8 cellular contexts compared by ENCODE assay signal in genomic region chr1:187051618-187052232, GRCh38.
A peak's percentile ranks its signal among the peaks of the same experiment; 100 is the strongest.
DNase-seq lines count a peak whose midpoint lies in the region; ATAC-seq and TF ChIP-seq lines count a peak whose summit lies in the region.

No MANE protein-coding gene starts in this region.

- no peak overlapping the region for H3K4me3 ChIP-seq in GM12864 (ENCODE audit: low read depth, low read length)
- H3K4me3 ChIP-seq in HCT116 (replicated peaks in 1 of 2; ENCODE audit: low read depth in 1 of 2, low read length in 2 of 2) = no peak overlapping the region
- H3K4me3 ChIP-seq in fibroblast of pulmonary artery (replicated peaks; ENCODE audit: low read depth, low read length) = no peak overlapping the region
- H3K4me3 ChIP-seq in smooth muscle cell = no peak overlapping the region

- H3K79me2 ChIP-seq in HCT116 (ENCODE audit: insufficient read depth, low read length) (no peaks in the 10 kb centered on the region), smooth muscle cell (ENCODE audit: low read depth) (no peaks in the 10 kb centered on the region)

- no peaks in the 10 kb centered on the region for H3K9me2 ChIP-seq in HCT116 (ENCODE audit: insufficient read depth)

- TF ChIP-seq RAD21 in HCT116 (IDR thresholded peaks at IDR 0.05; ENCODE audit: low read depth) = peak; percentile 70

- DNase-seq in AG09319 (ENCODE audit: extremely low read depth, low read depth) = peak; percentile 14
- peak; percentile 24 for DNase-seq in GM12864 (ENCODE audit: low read depth)
- peak; percentile 59 for DNase-seq in HCT116 (ENCODE audit: low read depth, low spot score)
- DNase-seq in SHP77 (lab: John Stamatoyannopoulos, UW) = peak; percentile 8 to 61
- DNase-seq in fibroblast of pulmonary artery (ENCODE audit: low read depth) = peak; percentile 61
- DNase-seq in smooth muscle cell (lab: John Stamatoyannopoulos, UW; ENCODE audit: unreplicated experiment) = no peak
- DNase-seq in ecto neural progenitor cell (ENCODE audit: low spot score) = no peak

- POLR2A ChIA-PET in HCT116 (lab: Charles Lee) = no interaction called here

- 6% methylated on average over 4 of the region's 4 CpGs for WGBS in smooth muscle cell (ENCODE audit: low lambda C conversion rate)

- intact Hi-C loops in HCT116 (cut with micrococcal nuclease) = loop anchor here (10.0 kb wide), 2 partner anchors 353 to 1883 kb away; no protein-coding TSS in a partner anchor

- peak; percentile 74 for ATAC-seq in HCT116

- H4K20me1 ChIP-seq in HCT116 (ENCODE audit: insufficient read depth) (no peaks in the 10 kb centered on the region), smooth muscle cell (ENCODE audit: low read depth) (no peaks in the 10 kb centered on the region)

- no peaks in the 10 kb centered on the region for H3K9me3 ChIP-seq in HCT116 (ENCODE audit: control insufficient read depth in 1 of 2, insufficient read depth in 1 of 2, low read depth in 1 of 2, low read length in 2 of 2)
- H3K9me3 ChIP-seq in smooth muscle cell (replicated peaks; ENCODE audit: low read depth) = no peaks in the 10 kb centered on the region

- TF ChIP-seq POLR2A in HCT116 (IDR thresholded peaks at IDR 0.05; ENCODE audit: borderline replicate concordance, extremely low read depth, insufficient read depth, insufficient read length) = no peak

- no peaks in the 10 kb centered on the region for H3K4me1 ChIP-seq in HCT116 (ENCODE audit: control insufficient read depth in 1 of 2, insufficient read depth in 2 of 2, low read length in 2 of 2)
- H3K4me1 ChIP-seq in smooth muscle cell (ENCODE audit: low read depth) = peaks cover 9% of the 10 kb centered on the region

- no TSS peak for BruUV-seq in HCT116 (replicated peaks; lab: Mats Ljungman, UMichigan)

- H3F3A ChIP-seq in smooth muscle cell (ENCODE audit: low read depth) = no peaks in the 10 kb centered on the region

- no peak overlapping the region for H3K4me2 ChIP-seq in HCT116 (ENCODE audit: low read length)
- no peak overlapping the region for H3K4me2 ChIP-seq in smooth muscle cell

- RAD21 ChIA-PET in HCT116 (lab: Charles Lee; ENCODE audit: low non-redundant PET in 1 of 2, low total read pairs in 2 of 2, uncharacterized antibody in 2 of 2, unreplicated experiment in 2 of 2) = interaction anchor here in 1 of 2 experiments (0.7 kb wide), 1 partner anchor 82 kb away, joined by 4 read pairs; no protein-coding TSS in a partner anchor

- H2AFZ ChIP-seq in HCT116 (ENCODE audit: low read depth, low read length, poor library complexity, severe bottlenecking) (peak overlapping the region; percentile 55), smooth muscle cell (ENCODE audit: low read depth) (no peak overlapping the region)

- H3K9ac ChIP-seq in HCT116 (ENCODE audit: low read length) = no peak overlapping the region
- no peak overlapping the region for H3K9ac ChIP-seq in smooth muscle cell (ENCODE audit: low read depth)

- H3K27ac ChIP-seq in HCT116 (ENCODE audit: low read depth, low read length) (no peak overlapping the region), smooth muscle cell (ENCODE audit: low read depth) (no peak overlapping the region)

- TF ChIP-seq CTCF in AG09319 (IDR thresholded peaks at IDR 0.05; ENCODE audit: low read depth, low read length) (peak; percentile 44), GM12864 (IDR thresholded peaks at IDR 0.05; ENCODE audit: low read depth, low read length, missing control alignments) (peak; percentile 47), HCT116 (IDR thresholded peaks at IDR 0.05 in 2 of 3, conservative IDR thresholded peaks at IDR 0.05 in 1 of 3; ENCODE audit: borderline replicate concordance in 1 of 3, insufficient read depth in 1 of 3, low read depth in 2 of 3, low read length in 2 of 3) (peak; percentile 38 to 65 (median 51); a peak in 5 of 6 replicates), LNCAP (IDR thresholded peaks at IDR 0.05) (peak; percentile 67), fibroblast of pulmonary artery (IDR thresholded peaks at IDR 0.05; ENCODE audit: low read length, missing control alignments) (peak; percentile 50), smooth muscle cell (IDR thresholded peaks at IDR 0.05; ENCODE audit: borderline replicate concordance, insufficient read depth, poor library complexity, severe bottlenecking) (peak; percentile 66)

- H3K27me3 ChIP-seq in HCT116 (ENCODE audit: insufficient read depth, low read length) = no peaks in the 10 kb centered on the region
- H3K27me3 ChIP-seq in smooth muscle cell (ENCODE audit: low read depth) = no peaks in the 10 kb centered on the region

- H3K36me3 ChIP-seq in HCT116 (ENCODE audit: control insufficient read depth in 1 of 2, insufficient read depth in 2 of 2, low read length in 2 of 2) (no peaks in the 10 kb centered on the region), smooth muscle cell (ENCODE audit: low read depth) (no peaks in the 10 kb centered on the region)

- CTCF ChIA-PET in HCT116 (lab: Charles Lee) = interaction anchor here (0.6 to 1.5 kb wide), 7 partner anchors 12 to 1730 kb away, joined by 3 to 5 read pairs (median 3); no protein-coding TSS in a partner anchor

TF ChIP-seq in HCT116, 20 proteins besides CTCF, POLR2A, EP300 and RAD21:
- TF ChIP-seq ELF1 (IDR thresholded peaks at IDR 0.05; ENCODE audit: borderline replicate concordance, low read depth) (no peak), SP1 (IDR thresholded peaks at IDR 0.05; ENCODE audit: low read depth) (no peak), SRF (IDR thresholded peaks at IDR 0.05; ENCODE audit: low read depth) (no peak), MAX (IDR thresholded peaks at IDR 0.05) (no peak), POLR2AphosphoS5 (IDR thresholded peaks at IDR 0.05; ENCODE audit: low read depth, low read length) (no peak), ZFX (IDR thresholded peaks at IDR 0.05) (no peak), EGR1 (IDR thresholded peaks at IDR 0.05; ENCODE audit: low read depth) (no peak), FOSL1 (IDR thresholded peaks at IDR 0.05; ENCODE audit: low read depth) (no peak), JUND (IDR thresholded peaks at IDR 0.05) (no peak), SIN3A (IDR thresholded peaks at IDR 0.05; ENCODE audit: low read depth) (no peak)
TF ChIP-seq in HCT116: peak in this region for 0.

Comparison
In these comparisons a context has a peak if more than half of its experiments do, and no peak if none do; other contexts are left out.
1. DNase-seq: peak in AG09319 (single experiment), GM12864 (single experiment), HCT116 (single experiment), SHP77 (2 of 2) and fibroblast of pulmonary artery (single experiment); none in smooth muscle cell (single experiment) and ecto neural progenitor cell (single experiment).
2. Peak in every context shown above with its lines, with median percentiles within 50 percentile points of each other: CTCF ChIP-seq.